In genomic region chr11:80855975-80856524, GRCh38 we compare ENCODE assay signal across 17 cellular contexts.
DNase-seq lines count a peak whose midpoint lies in the region; ATAC-seq, FAIRE-seq and TF ChIP-seq lines count a peak whose summit lies in the region.
"Had no signal": no experiment of that assay in that cellular context is flagged by ENCODE, and none has a peak within 500 bp of the region (broad histone marks: within the 10 kb centered on the region; RNA-seq: fewer than 3 reads in every experiment).

No MANE protein-coding gene starts in this region.

- no peak overlapping the region for H3K27ac Mint-ChIP-seq in WTC11
- H3K27ac Mint-ChIP-seq: activated naive CD4-positive, alpha-beta T cell treated with anti-CD3 and anti-CD28 coated beads for 36 hours; T-helper 17 cell had no signal

- SMC1A ChIA-PET in GM12878 (lab: Charles Lee; ENCODE audit: uncharacterized antibody, unreplicated experiment) = no interaction called here

- H3K4me3 ChIP-seq in GM12878 (no peak overlapping the region), WERI-Rb-1 (ENCODE audit: low read depth, low read length) (no peak overlapping the region)
- H3K4me3 ChIP-seq: hepatocyte, uterus had no signal

- ATAC-seq in GM18508 (IDR thresholded peaks at IDR 0.05; ENCODE audit: insufficient read depth, unreplicated experiment) (peak; percentile 65), GM12878 (peak; percentile 67), WTC11 (no peak)
- ATAC-seq: HepG2, left cardiac atrium, T-helper 17 cell had no signal

- POLR2A ChIA-PET in GM12878 (lab: Charles Lee) (no interaction called here), WTC11 (lab: Charles Lee) (interaction anchor here (0.6 kb wide), 2 partner anchors 55 to 375 kb away, joined by 3 read pairs; no protein-coding TSS in a partner anchor)

- H2AFZ ChIP-seq in GM12878 (ENCODE audit: control insufficient read depth, low read depth, low read length) = no peak overlapping the region
- H2AFZ ChIP-seq: hepatocyte had no signal

- FAIRE-seq in GM12878 (lab: Jason Lieb, UNC) = no peak
- FAIRE-seq: HepG2 had no signal

- H3K9me3 ChIP-seq in GM12878 (replicated peaks; ENCODE audit: control insufficient read depth, insufficient read depth, low read length) (no peaks in the 10 kb centered on the region), WERI-Rb-1 (ENCODE audit: severe bottlenecking) (no peaks in the 10 kb centered on the region)
- H3K9me3 ChIP-seq: uterus had no signal

- intact Hi-C loops in GM12878 (cut with micrococcal nuclease; ENCODE audit: unreplicated experiment) (no loop called here), posterior cingulate gyrus (cut with DNase I) (no loop called here)

- in situ Hi-C loops in GM12878 (cut with MboI) = no loop called here

- WGBS in GM12878 (ENCODE audit: insufficient coverage, insufficient replicate concordance, low lambda C conversion rate, missing lambda C conversion rate) = 0% methylated on average over 1 of the region's 1 CpG

- no peaks in the 10 kb centered on the region for H3K36me3 Mint-ChIP-seq in WTC11

- H3K9ac ChIP-seq in GM12878 (ENCODE audit: control insufficient read depth, insufficient read depth, low read length) = no peak overlapping the region

- CTCF ChIA-PET in GM12878 (lab: Yijun Ruan, JAX) (interaction anchor here (1.0 to 1.4 kb wide), 2 partner anchors 12 to 132 kb away, joined by 3 read pairs; no protein-coding TSS in a partner anchor), WTC11 (lab: Charles Lee) (no interaction called here)

- H3K27me3 Mint-ChIP-seq in WTC11 (ENCODE audit: low read depth) = no peaks in the 10 kb centered on the region
- H3K27me3 Mint-ChIP-seq: T-helper 17 cell had no signal

- peak; percentile 4 for DNase-seq in HPDE6-E6E7 (ENCODE audit: extremely low spot score)
- DNase-seq in GM12878 (ENCODE audit: low read depth, low spot score) = no peak
- peak; percentile 42 for DNase-seq in glomerular visceral epithelial cell (ENCODE audit: extremely low spot score)
- DNase-seq in HuH-7 (ENCODE audit: low spot score) = no peak
- DNase-seq in WERI-Rb-1 = no peak
- no peak for DNase-seq in WTC11 (ENCODE audit: low spot score)
- no peak for DNase-seq in posterior cingulate gyrus
- DNase-seq: activated CD4-positive, CD25-positive, alpha-beta regulatory T cell treated with anti-CD3 and anti-CD28 coated beads, Interleukin-2, amount 50 U/mL, for 72 hours; activated naive CD4-positive, alpha-beta T cell treated with anti-CD3 and anti-CD28 coated beads for 36 hours; left cardiac atrium; SHP77; stimulated activated naive CD4-positive, alpha-beta T cell treated with Interleukin-2 at 50 U/mL for 16 hours; T-helper 17 cell; uterus had no signal

- no peaks in the 10 kb centered on the region for H3K79me2 ChIP-seq in GM12878 (ENCODE audit: control insufficient read depth, insufficient read depth, low read length)
- H3K79me2 ChIP-seq: hepatocyte had no signal

- no peak overlapping the region for H3K27ac ChIP-seq in GM12878 (ENCODE audit: control insufficient read depth, insufficient read depth)
- no peak overlapping the region for H3K27ac ChIP-seq in WERI-Rb-1
- H3K27ac ChIP-seq: hepatocyte, uterus had no signal

- TF ChIP-seq POLR2A in GM12878 (IDR thresholded peaks at IDR 0.05; ENCODE audit: low read depth, low read length) = no peak

- no peaks in the 10 kb centered on the region for H4K20me1 ChIP-seq in GM12878 (ENCODE audit: control insufficient read depth, insufficient read depth)

- no peaks in the 10 kb centered on the region for H3K36me3 ChIP-seq in GM12878 (ENCODE audit: control insufficient read depth in 2 of 2, insufficient read depth in 2 of 2, low read length in 1 of 2)
- H3K36me3 ChIP-seq in WERI-Rb-1 = no peaks in the 10 kb centered on the region
- H3K36me3 ChIP-seq: uterus had no signal

- H3K9me3 Mint-ChIP-seq in WTC11 = peaks cover 4% of the 10 kb centered on the region; the same call in 1 of the 2 replicates

- no peaks in the 10 kb centered on the region for H3K4me1 ChIP-seq in GM12878 (ENCODE audit: control insufficient read depth, insufficient read depth, low read length)
- H3K4me1 ChIP-seq: uterus had no signal

- H3K4me3 Mint-ChIP-seq in WTC11 = no peak overlapping the region
- H3K4me3 Mint-ChIP-seq: activated naive CD4-positive, alpha-beta T cell treated with anti-CD3 and anti-CD28 coated beads for 36 hours; T-helper 17 cell had no signal

- no peak overlapping the region for H3K4me2 ChIP-seq in GM12878 (ENCODE audit: control insufficient read depth, insufficient read depth)
- H3K4me2 ChIP-seq: hepatocyte had no signal

- H3K27me3 ChIP-seq in GM12878 (replicated peaks in 1 of 2; ENCODE audit: control insufficient read depth in 2 of 2, insufficient read depth in 2 of 2, low read length in 1 of 2) (no peaks in the 10 kb centered on the region), WERI-Rb-1 (ENCODE audit: insufficient read depth, low read depth, severe bottlenecking) (no peaks in the 10 kb centered on the region)
- H3K27me3 ChIP-seq: hepatocyte, uterus had no signal

- TF ChIP-seq CTCF in GM12878 (IDR thresholded peaks at IDR 0.05 in 2 of 3, conservative IDR thresholded peaks at IDR 0.05 in 1 of 3; ENCODE audit: control insufficient read depth in 2 of 3, extremely low read depth in 1 of 3, insufficient read depth in 1 of 3, low read depth in 3 of 3, low read length in 3 of 3) = no peak
- TF ChIP-seq CTCF in WERI-Rb-1 (IDR thresholded peaks at IDR 0.05; ENCODE audit: low read depth, low read length) = no peak
- no peak for TF ChIP-seq CTCF in WTC11 (IDR thresholded peaks at IDR 0.05)

- TF ChIP-seq EP300 in GM12878 (IDR thresholded peaks at IDR 0.05; ENCODE audit: borderline replicate concordance in 1 of 2, control insufficient read depth in 1 of 2, low read depth in 2 of 2, low read length in 2 of 2) = no peak

- no TSS peak for BruUV-seq in GM12878 (replicated peaks; lab: Mats Ljungman, UMichigan)

- 0 out of 2 replicates have a peak, but pooled peaks cover 3% of the 10 kb centered on the region for H3K4me1 Mint-ChIP-seq in WTC11
- H3K4me1 Mint-ChIP-seq: T-helper 17 cell had no signal

- RAD21 ChIA-PET in GM12878 (lab: Charles Lee; ENCODE audit: unreplicated experiment) = no interaction called here

- TF ChIP-seq RAD21 in GM12878 (IDR thresholded peaks at IDR 0.05; ENCODE audit: insufficient read depth, low read depth, low read length) = no peak

TF ChIP-seq in GM12878, 131 proteins besides CTCF, POLR2A, EP300 and RAD21 (continues in another document):
- TF ChIP-seq TAF1 (IDR thresholded peaks at IDR 0.05; ENCODE audit: borderline replicate concordance, low read depth, low read length) = no peak
- no peak for TF ChIP-seq CHD2 (IDR thresholded peaks at IDR 0.05; ENCODE audit: borderline replicate concordance, low read depth, low read length)
- TF ChIP-seq E2F4 (IDR thresholded peaks at IDR 0.05; ENCODE audit: low read depth, low read length) = no peak
- no peak for TF ChIP-seq KAT2A (conservative IDR thresholded peaks at IDR 0.05; ENCODE audit: control insufficient read depth, low read depth, low read length)
- TF ChIP-seq CREB1 (IDR thresholded peaks at IDR 0.05; ENCODE audit: low read depth) = no peak
- no peak for TF ChIP-seq SIX5 (IDR thresholded peaks at IDR 0.05; ENCODE audit: low read depth, low read length, severe bottlenecking)

TF ChIP-seq in WTC11, 78 proteins besides CTCF, POLR2A, EP300 and RAD21 (continues in another document):
- TF ChIP-seq ZNF281 (CRISPR knock-in tag; IDR thresholded peaks at IDR 0.05) (no peak), ATF1 (CRISPR knock-in tag; IDR thresholded peaks at IDR 0.05) (no peak), SP1 (CRISPR knock-in tag; conservative IDR thresholded peaks at IDR 0.05) (no peak), ZNF416 (CRISPR knock-in tag; IDR thresholded peaks at IDR 0.05) (no peak), CDX4 (CRISPR knock-in tag; IDR thresholded peaks at IDR 0.05; ENCODE audit: borderline replicate concordance) (no peak), FOXP1 (CRISPR knock-in tag; IDR thresholded peaks at IDR 0.05; ENCODE audit: borderline replicate concordance) (no peak), ESRRA (CRISPR knock-in tag; IDR thresholded peaks at IDR 0.05; ENCODE audit: borderline replicate concordance) (no peak), FOXJ3 (CRISPR knock-in tag; IDR thresholded peaks at IDR 0.05; ENCODE audit: borderline replicate concordance) (no peak), JAZF1 (CRISPR knock-in tag; IDR thresholded peaks at IDR 0.05) (no peak), NR2C2 (CRISPR knock-in tag; IDR thresholded peaks at IDR 0.05) (no peak)

Comparison
In these comparisons a context has a peak if more than half of its experiments do, and no peak if none do; other contexts are left out.
1. DNase-seq: peak in HPDE6-E6E7 (single experiment) and glomerular visceral epithelial cell (single experiment); none in GM12878 (single experiment), HuH-7 (single experiment), WERI-Rb-1 (single experiment), WTC11 (single experiment) and posterior cingulate gyrus (0 of 10).